20 cellular contexts compared by ENCODE assay signal in the genomic region with DNA sequence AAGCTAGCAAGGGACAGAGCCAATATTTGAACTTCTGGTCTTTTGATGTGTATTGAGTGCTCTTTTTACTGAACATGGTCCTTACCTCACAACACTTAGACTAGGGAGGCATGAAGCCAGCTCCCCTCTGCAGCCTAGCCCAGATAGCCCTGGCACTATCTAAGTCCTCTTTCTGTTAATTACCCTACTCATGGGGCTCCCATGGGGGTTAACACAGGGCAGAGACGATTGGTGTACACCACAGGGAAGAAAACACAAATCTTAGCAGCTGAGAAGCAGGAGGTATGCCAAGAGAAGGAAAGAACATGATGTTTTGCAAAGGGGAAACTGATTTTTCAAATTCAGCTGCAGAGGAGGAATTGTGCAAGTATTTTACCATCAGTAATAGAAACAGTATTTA.
"Had no signal": no experiment of that assay in that cellular context is flagged by ENCODE, and none has a peak within 500 bp of the region (broad histone marks: within the 10 kb centered on the region; RNA-seq: fewer than 3 reads in every experiment).

No MANE protein-coding gene starts in this region.

- H3K9ac ChIP-seq: parathyroid adenoma had no signal

- H3K36me3 Mint-ChIP-seq: activated CD4-positive, alpha-beta memory T cell treated with anti-CD3 and anti-CD28 coated beads for 36 hours; activated naive CD8-positive, alpha-beta T cell treated with anti-CD3 and anti-CD28 coated beads, Interleukin-2, amount 10 ng/mL, durations not matched to agents 7 days and 5 days; immature natural killer cell; memory B cell; stimulated activated naive B cell treated with anti-CD40 and anti-IgM and Interleukin-4, amounts not matched to agents 10 μg/mL and 1 μg/mL and 100 μg/mL, for 72 hours had no signal

- DNase-seq: activated CD4-positive, alpha-beta memory T cell treated with anti-CD3 and anti-CD28 coated beads for 36 hours; activated CD4-positive, alpha-beta T cell treated with anti-CD3 and anti-CD28 coated beads for 48 hours; activated effector memory CD4-positive, alpha-beta T cell treated with Interleukin-2 at 50 U/mL for 16 hours; activated naive CD4-positive, alpha-beta T cell treated with anti-CD3 and anti-CD28 coated beads for 36 hours; activated naive CD8-positive, alpha-beta T cell treated with anti-CD3 and anti-CD28 coated beads, Interleukin-2, amount 10 ng/mL, durations not matched to agents 7 days and 5 days; activated T-cell treated with anti-CD3 and anti-CD28 coated beads, Interleukin-2, amount 50 U/mL, for 48 hours; amniotic stem cell; foreskin fibroblast; immature natural killer cell; nucleus accumbens; stimulated activated CD4-positive, alpha-beta T cell treated with anti-CD3 and anti-CD28 coated beads, Interleukin-2, amount 100 ng/mL, for 48 hours; stimulated activated CD8-positive, alpha-beta memory T cell treated with anti-CD3 and anti-CD28 coated beads, Interleukin-4, amount 100 ng/mL, for 48 hours; stimulated activated naive B cell treated with anti-CD40 and anti-IgM and Interleukin-4, amounts not matched to agents 10 μg/mL and 1 μg/mL and 100 μg/mL, for 72 hours; upper lobe of left lung had no signal

- H3K9me3 Mint-ChIP-seq: activated CD4-positive, alpha-beta memory T cell treated with anti-CD3 and anti-CD28 coated beads for 36 hours; activated naive CD4-positive, alpha-beta T cell treated with anti-CD3 and anti-CD28 coated beads for 36 hours; memory B cell; nephron; stimulated activated naive B cell treated with anti-CD40 and anti-IgM and Interleukin-4, amounts not matched to agents 10 μg/mL and 1 μg/mL and 100 μg/mL, for 72 hours had no signal

- H2AFZ ChIP-seq: hepatocyte, parathyroid adenoma had no signal

- H3K4me3 Mint-ChIP-seq: activated CD4-positive, alpha-beta memory T cell treated with anti-CD3 and anti-CD28 coated beads for 36 hours; activated naive CD4-positive, alpha-beta T cell treated with anti-CD3 and anti-CD28 coated beads for 36 hours; activated naive CD8-positive, alpha-beta T cell treated with anti-CD3 and anti-CD28 coated beads, Interleukin-2, amount 10 ng/mL, durations not matched to agents 7 days and 5 days; immature natural killer cell; memory B cell; nephron; stimulated activated naive B cell treated with anti-CD40 and anti-IgM and Interleukin-4, amounts not matched to agents 10 μg/mL and 1 μg/mL and 100 μg/mL, for 72 hours had no signal

- H3K36me3 ChIP-seq: thoracic aorta, upper lobe of left lung had no signal

- H3K27me3 ChIP-seq: hepatocyte, upper lobe of left lung had no signal

- H3K79me2 ChIP-seq: hepatocyte, parathyroid adenoma had no signal

- H3K4me3 ChIP-seq: hepatocyte, thoracic aorta, upper lobe of left lung had no signal

- H3K27ac Mint-ChIP-seq: activated CD4-positive, alpha-beta memory T cell treated with anti-CD3 and anti-CD28 coated beads for 36 hours; activated naive CD4-positive, alpha-beta T cell treated with anti-CD3 and anti-CD28 coated beads for 36 hours; activated naive CD8-positive, alpha-beta T cell treated with anti-CD3 and anti-CD28 coated beads, Interleukin-2, amount 10 ng/mL, durations not matched to agents 7 days and 5 days; immature natural killer cell; memory B cell; nephron; stimulated activated naive B cell treated with anti-CD40 and anti-IgM and Interleukin-4, amounts not matched to agents 10 μg/mL and 1 μg/mL and 100 μg/mL, for 72 hours had no signal

- H3K27ac ChIP-seq: hepatocyte, parathyroid adenoma, thoracic aorta had no signal

- H3K4me2 ChIP-seq: hepatocyte had no signal

- H3K4me1 Mint-ChIP-seq: activated naive CD8-positive, alpha-beta T cell treated with anti-CD3 and anti-CD28 coated beads, Interleukin-2, amount 10 ng/mL, durations not matched to agents 7 days and 5 days; immature natural killer cell; memory B cell; stimulated activated naive B cell treated with anti-CD40 and anti-IgM and Interleukin-4, amounts not matched to agents 10 μg/mL and 1 μg/mL and 100 μg/mL, for 72 hours had no signal

- FAIRE-seq: endometrium had no signal

- H3K27me3 Mint-ChIP-seq: activated CD4-positive, alpha-beta memory T cell treated with anti-CD3 and anti-CD28 coated beads for 36 hours; activated naive CD8-positive, alpha-beta T cell treated with anti-CD3 and anti-CD28 coated beads, Interleukin-2, amount 10 ng/mL, durations not matched to agents 7 days and 5 days; memory B cell had no signal

- H3K9me3 ChIP-seq: thoracic aorta, upper lobe of left lung had no signal

- ATAC-seq: stimulated activated naive B cell treated with anti-CD40 and anti-IgM and Interleukin-4, amounts not matched to agents 10 μg/mL and 1 μg/mL and 100 μg/mL, for 72 hours had no signal

- H3K4me1 ChIP-seq: parathyroid adenoma, upper lobe of left lung had no signal
